In genomic region chr11:8685306-8685705, GRCh38 we compare ENCODE assay signal across 1 cellular context.
TF ChIP-seq lines count a peak whose summit lies in the region.

No MANE protein-coding gene starts in this region.

TF ChIP-seq in SK-N-SH, 30 proteins besides CTCF, POLR2A, EP300 and RAD21 (continued from another document):
- TF ChIP-seq PBX3 (IDR thresholded peaks at IDR 0.05) (no peak), GABPA (IDR thresholded peaks at IDR 0.05; ENCODE audit: low read depth) (no peak), SIN3A (IDR thresholded peaks at IDR 0.05; ENCODE audit: borderline replicate concordance, low read depth, low read length) (no peak), TAF1 (IDR thresholded peaks at IDR 0.05; ENCODE audit: borderline replicate concordance, low read depth, low read length) (no peak), USF2 (IDR thresholded peaks at IDR 0.05; ENCODE audit: borderline replicate concordance, low read depth, low read length) (no peak), CHD2 (IDR thresholded peaks at IDR 0.05; ENCODE audit: low read length, partially characterized antibody) (no peak), RXRA (IDR thresholded peaks at IDR 0.05; ENCODE audit: borderline replicate concordance, low read depth) (no peak), JUND (IDR thresholded peaks at IDR 0.05) (no peak), GATA2 (CRISPR knock-in tag; IDR thresholded peaks at IDR 0.05) (no peak), FOXM1 (IDR thresholded peaks at IDR 0.05; ENCODE audit: low read depth) (no peak), RCOR1 (IDR thresholded peaks at IDR 0.05; ENCODE audit: low read length) (no peak), FOXJ3 (CRISPR knock-in tag; IDR thresholded peaks at IDR 0.05) (no peak), ELF1 (IDR thresholded peaks at IDR 0.05) (no peak), TCF12 (IDR thresholded peaks at IDR 0.05) (no peak), TEAD4 (IDR thresholded peaks at IDR 0.05; ENCODE audit: borderline replicate concordance, insufficient read depth) (no peak)
TF ChIP-seq in SK-N-SH: peak in this region for 0.
